Comparison of ENCODE assay signal across 9 cellular contexts in genomic region chr2:45024600-45025291, GRCh38.
A peak's percentile ranks its signal among the peaks of the same experiment; 100 is the strongest.
DNase-seq lines count a peak whose midpoint lies in the region; ATAC-seq lines count a peak whose summit lies in the region.
"Had no signal": no experiment of that assay in that cellular context is flagged by ENCODE, and none has a peak within 500 bp of the region (broad histone marks: within the 10 kb centered on the region; RNA-seq: fewer than 3 reads in every experiment).

No MANE protein-coding gene starts in this region.

- no peak for ATAC-seq in GM18517 (IDR thresholded peaks at IDR 0.05; ENCODE audit: unreplicated experiment)
- ATAC-seq in GM19467 (IDR thresholded peaks at IDR 0.05; ENCODE audit: unreplicated experiment): no peak

- DNase-seq in DMS 273 (lab: John Stamatoyannopoulos, UW; ENCODE audit: unreplicated experiment) (peak; percentile 44), DMS 273 treated with DMSO at 0.1 percent for 48 hours (lab: John Stamatoyannopoulos, UW) (no peak), OCI-M1 (lab: John Stamatoyannopoulos, UW) (peak; percentile 43), fibroblast of peridontal ligament (ENCODE audit: extremely low read depth) (peak; percentile 96), stromal cell of bone marrow (ENCODE audit: low read depth) (peak; percentile 89), putamen (ENCODE audit: low spot score) (no peak)
- DNase-seq: naive B cell had no signal

Comparison
In these comparisons a context has a peak if more than half of its experiments do, and no peak if none do; other contexts are left out.
1. DNase-seq: peak in DMS 273 (single experiment), OCI-M1 (single experiment), fibroblast of peridontal ligament (single experiment) and stromal cell of bone marrow (single experiment); none in DMS 273 treated with DMSO at 0.1 percent for 48 hours (single experiment) and putamen (single experiment).